7 cellular contexts compared by ENCODE assay signal in genomic region chr2:154664248-154664647, GRCh38. TPM values are rescaled to one million over a fixed set of nuclear protein-coding genes. Genes with fewer than 3 reads are reported as not detected.
"Had no signal": no experiment of that assay in that cellular context is flagged by ENCODE, and none has a peak within 500 bp of the region (broad histone marks: within the 10 kb centered on the region; RNA-seq: fewer than 3 reads in every experiment).

No MANE protein-coding gene starts in this region.

- H3K4me3 ChIP-seq: GM23338, K562 had no signal

- DNase-seq: H9, HCEC 1CT had no signal

- FAIRE-seq: H1, H54, HTR-8/SVneo, K562 had no signal

- H3K9me3 Mint-ChIP-seq: GM23338, H9 had no signal

- H3K27ac Mint-ChIP-seq: GM23338, H9 had no signal

- ATAC-seq: GM23338, K562 had no signal

- H3K4me3 Mint-ChIP-seq: GM23338, H9 had no signal

RNA-seq across cellular contexts. Expression of gene KCNJ3, which starts 34.2 kb away (rescaled TPM):
- total RNA-seq: K562 had no signal
- polyA plus RNA-seq: K562 had no signal
